Comparison of ENCODE assay signal across 18 cellular contexts in genomic region chr12:108325549-108325948, GRCh38. TPM values are rescaled to one million over a fixed set of nuclear protein-coding genes. Genes with fewer than 3 reads are reported as not detected.
"Had no signal": no experiment of that assay in that cellular context is flagged by ENCODE, and none has a peak within 500 bp of the region (broad histone marks: within the 10 kb centered on the region; RNA-seq: fewer than 3 reads in every experiment).

No MANE protein-coding gene starts in this region.

- H3K27ac ChIP-seq: foreskin keratinocyte, neutrophil, psoas muscle had no signal

- FAIRE-seq: endothelial cell of umbilical vein had no signal

- H3K9me3 Mint-ChIP-seq: endodermal cell had no signal

- H3K36me3 Mint-ChIP-seq: stimulated activated naive B cell treated with anti-CD40 and anti-IgM and Interleukin-4, amounts not matched to agents 10 μg/mL and 1 μg/mL and 100 μg/mL, for 72 hours had no signal

- H3K4me3 ChIP-seq: lung, psoas muscle had no signal

- H3K4me1 ChIP-seq: foreskin keratinocyte, psoas muscle had no signal

- H3K27ac Mint-ChIP-seq: endodermal cell; stimulated activated naive B cell treated with anti-CD40 and anti-IgM and Interleukin-4, amounts not matched to agents 10 μg/mL and 1 μg/mL and 100 μg/mL, for 72 hours had no signal

- H3K4me3 Mint-ChIP-seq: endodermal cell; stimulated activated naive B cell treated with anti-CD40 and anti-IgM and Interleukin-4, amounts not matched to agents 10 μg/mL and 1 μg/mL and 100 μg/mL, for 72 hours had no signal

- H3K36me3 ChIP-seq: neutrophil had no signal

- ATAC-seq: foreskin keratinocyte; left colon; left ventricle myocardium superior; psoas muscle; sciatic nerve; stimulated activated naive B cell treated with anti-CD40 and anti-IgM and Interleukin-4, amounts not matched to agents 10 μg/mL and 1 μg/mL and 100 μg/mL, for 72 hours had no signal

- DNase-seq: cortex of kidney; endodermal cell; erythroblast; foreskin keratinocyte; left colon; left ventricle myocardium superior; mesenchymal stem cell; midbrain; psoas muscle; retina; stimulated activated CD4-positive, alpha-beta T cell treated with anti-CD3 and anti-CD28 coated beads, Interleukin-2, amount 100 ng/mL, for 24 hours; stimulated activated CD4-positive, alpha-beta T cell treated with anti-CD3 and anti-CD28 coated beads, Interleukin-4, amount 100 ng/mL, for 4 hours; stimulated activated naive B cell treated with anti-CD40 and anti-IgM and Interleukin-4, amounts not matched to agents 10 μg/mL and 1 μg/mL and 100 μg/mL, for 72 hours; trophoblast cell had no signal

- H3K9me3 ChIP-seq: neutrophil, psoas muscle had no signal

- H3K4me1 Mint-ChIP-seq: stimulated activated naive B cell treated with anti-CD40 and anti-IgM and Interleukin-4, amounts not matched to agents 10 μg/mL and 1 μg/mL and 100 μg/mL, for 72 hours had no signal

RNA-seq across cellular contexts. Expression of gene CMKLR1, which starts 13.6 kb away (rescaled TPM):
- total RNA-seq: endodermal cell, endothelial cell of umbilical vein, foreskin keratinocyte had no signal
- polyA plus RNA-seq: foreskin keratinocyte had no signal
